In the genomic region with DNA sequence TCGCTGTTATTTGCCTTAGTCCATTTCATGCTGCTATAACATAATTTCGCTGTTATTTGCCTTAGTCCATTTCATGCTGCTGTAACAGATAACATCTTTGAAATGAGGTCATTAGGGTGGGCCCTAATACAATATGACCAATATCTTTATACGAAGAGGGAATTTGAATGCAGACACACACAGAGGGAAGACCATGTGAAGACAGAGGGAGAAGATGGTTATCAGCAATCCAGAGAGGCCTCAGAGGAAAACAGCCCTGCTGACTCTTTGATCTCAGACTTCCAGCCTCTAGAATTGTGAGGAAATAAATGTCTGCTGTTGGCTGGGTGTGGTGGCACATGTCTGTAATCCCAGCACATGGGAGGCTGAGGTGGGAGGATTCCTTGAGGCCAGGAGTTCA, we compare ENCODE assay signal across 34 cellular contexts.
"Had no signal": no experiment of that assay in that cellular context is flagged by ENCODE, and none has a peak within 500 bp of the region (broad histone marks: within the 10 kb centered on the region; RNA-seq: fewer than 3 reads in every experiment).

No MANE protein-coding gene starts in this region.

- FAIRE-seq: astrocyte, colon, TTC549 had no signal

- H3K4me1 ChIP-seq: adrenal gland, body of pancreas, breast epithelium had no signal

- H3K9me3 ChIP-seq: adrenal gland had no signal

- DNase-seq: activated B cell treated with CpG ODN at 0.5 μM for 24 hours; activated CD4-positive, alpha-beta memory T cell treated with anti-CD3 and anti-CD28 coated beads for 36 hours; activated CD4-positive, alpha-beta T cell treated with anti-CD3 and anti-CD28 coated beads for 4 hours; activated CD4-positive, alpha-beta T cell treated with anti-CD3 and anti-CD28 coated beads, Interleukin-2, amount 10 ng/mL, durations not matched to agents 24 days and 14 days; activated CD4-positive, alpha-beta T cell treated with anti-CD3 and anti-CD28 coated beads, Interleukin-2, amount 50 U/mL, for 1 hour; activated CD4-positive, alpha-beta T cell treated with anti-CD3 and anti-CD28 coated beads, Interleukin-2, amount 50 U/mL, for 4 hours; activated CD4-positive, CD25-positive, alpha-beta regulatory T cell treated with anti-CD3 and anti-CD28 coated beads, Interleukin-2, amount 50 U/mL, for 72 hours; activated CD8-positive, alpha-beta memory T cell treated with anti-CD3 and anti-CD28 coated beads, Interleukin-2, amount 50 U/mL, for 4 hours; activated CD8-positive, alpha-beta T cell treated with anti-CD3 and anti-CD28 coated beads for 36 hours; activated effector memory CD4-positive, alpha-beta T cell treated with anti-CD3 and anti-CD28 coated beads, Interleukin-2, amount 50 U/mL, for 16 hours; activated gamma-delta T cell treated with Interleukin-2 at 50 U/mL for 16 hours; activated naive CD4-positive, alpha-beta T cell; activated naive CD4-positive, alpha-beta T cell treated with anti-CD3 and anti-CD28 coated beads for 36 hours; activated naive CD4-positive, alpha-beta T cell treated with anti-CD3 and anti-CD28 coated beads, Interleukin-2, amount 50 U/mL, for 16 hours; activated naive CD8-positive, alpha-beta T cell treated with anti-CD3 and anti-CD28 coated beads for 36 hours; activated T-cell treated with anti-CD3 and anti-CD28 coated beads for 4 hours; activated T-cell treated with anti-CD3 and anti-CD28 coated beads, Interleukin-2, amount 50 U/mL, for 1 hour; activated T-cell treated with anti-CD3 and anti-CD28 coated beads, Interleukin-2, amount 50 U/mL, for 4 hours; activated T-cell treated with anti-CD3 and anti-CD28 coated beads, Interleukin-2, amount 50 U/mL, for 72 hours; adrenal gland; amniotic stem cell; aorta; body of pancreas; brain microvascular endothelial cell; central memory CD4-positive, alpha-beta T cell; T-helper 2 cell; T-helper 9 cell had no signal

- ATAC-seq: activated CD8-positive, alpha-beta T cell treated with anti-CD3 and anti-CD28 coated beads for 36 hours; activated naive CD4-positive, alpha-beta T cell treated with anti-CD3 and anti-CD28 coated beads, Interleukin-2, amount 50 U/mL, for 72 hours; activated T-cell treated with anti-CD3 and anti-CD28 coated beads, Interleukin-2, amount 50 U/mL, for 4 hours; activated T-cell treated with anti-CD3 and anti-CD28 coated beads, Interleukin-2, amount 50 U/mL, for 72 hours; activated T-helper 17 cell treated with anti-CD3 and anti-CD28 coated beads, Interleukin-2, amount 50 U/mL, for 72 hours; body of pancreas had no signal

- H3K4me3 ChIP-seq: adrenal gland, body of pancreas, breast epithelium had no signal

- H3K27me3 ChIP-seq: adrenal gland, body of pancreas, brain microvascular endothelial cell, breast epithelium had no signal

- H3K36me3 ChIP-seq: adrenal gland, brain microvascular endothelial cell, breast epithelium had no signal

- H3K27ac ChIP-seq: adrenal gland, body of pancreas, brain microvascular endothelial cell, breast epithelium, VCaP had no signal
